9 cellular contexts compared by ENCODE assay signal in the genomic region with DNA sequence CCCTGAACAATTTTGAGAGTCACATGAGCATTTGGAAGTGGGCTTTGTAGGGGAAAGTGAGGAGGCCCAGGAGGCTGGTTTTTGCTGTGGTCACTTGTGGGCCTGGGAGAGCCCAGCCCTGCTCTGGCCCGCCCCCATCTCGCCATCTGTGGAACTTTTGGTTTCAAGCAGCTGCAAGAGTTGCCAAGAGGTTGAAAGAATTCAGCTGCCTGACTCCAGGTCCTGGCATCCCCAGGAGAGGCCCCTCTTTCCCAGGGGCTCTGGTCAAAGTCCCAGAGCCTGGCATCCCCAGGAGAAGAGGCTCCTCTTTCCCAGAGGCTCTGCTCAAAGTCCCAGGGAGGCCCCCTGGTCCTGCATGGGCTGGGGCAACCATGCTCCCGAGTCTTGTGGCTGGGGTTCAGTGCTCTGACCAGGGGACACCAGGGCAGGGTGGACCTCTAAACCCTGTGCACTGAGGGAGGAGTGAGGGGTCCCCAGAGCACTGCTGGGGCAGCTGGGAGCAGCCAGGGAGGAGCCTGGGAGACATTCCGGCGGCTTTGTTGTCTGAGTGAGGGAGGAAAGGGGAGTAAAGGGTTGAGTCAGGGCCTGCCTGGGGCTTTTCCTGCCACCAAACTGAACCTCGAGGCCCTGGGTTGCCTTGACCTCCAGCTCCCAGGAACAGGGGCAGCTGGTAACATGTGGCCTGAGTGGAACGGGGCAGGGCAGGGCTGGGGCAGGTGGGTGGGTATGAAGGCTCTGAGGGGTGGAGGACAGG. TPM values are rescaled to one million over a fixed set of nuclear protein-coding genes. Genes with fewer than 3 reads are reported as not detected.
DNase-seq lines count a peak whose midpoint lies in the region; ATAC-seq and TF ChIP-seq lines count a peak whose summit lies in the region.
"Had no signal": no experiment of that assay in that cellular context is flagged by ENCODE, and none has a peak within 500 bp of the region (broad histone marks: within the 10 kb centered on the region; RNA-seq: fewer than 3 reads in every experiment).

No MANE protein-coding gene starts in this region.

- H3K36me3 Mint-ChIP-seq in activated CD8-positive, alpha-beta memory T cell treated with anti-CD3 and anti-CD28 coated beads, Interleukin-2, amount 10 ng/mL, durations not matched to agents 7 days and 5 days = no peaks in the 10 kb centered on the region
- H3K36me3 Mint-ChIP-seq in activated T-cell treated with anti-CD3 and anti-CD28 coated beads, Interleukin-2, amount 50 U/mL, for 72 hours (ENCODE audit: insufficient read depth in 2 of 2) = no peaks in the 10 kb centered on the region
- H3K36me3 Mint-ChIP-seq in osteocyte (ENCODE audit: unreplicated experiment) = no peaks in the 10 kb centered on the region

- no peak overlapping the region for H3K27ac ChIP-seq in left lung

- H3K4me3 Mint-ChIP-seq in activated CD8-positive, alpha-beta memory T cell treated with anti-CD3 and anti-CD28 coated beads, Interleukin-2, amount 10 ng/mL, durations not matched to agents 7 days and 5 days = no peak overlapping the region
- no peak overlapping the region for H3K4me3 Mint-ChIP-seq in activated T-cell treated with anti-CD3 and anti-CD28 coated beads, Interleukin-2, amount 50 U/mL, for 72 hours
- no peak overlapping the region for H3K4me3 Mint-ChIP-seq in osteocyte (ENCODE audit: unreplicated experiment)

- H3K4me1 Mint-ChIP-seq in activated CD8-positive, alpha-beta memory T cell treated with anti-CD3 and anti-CD28 coated beads, Interleukin-2, amount 10 ng/mL, durations not matched to agents 7 days and 5 days = peaks cover 34% of the 10 kb centered on the region
- H3K4me1 Mint-ChIP-seq in activated T-cell treated with anti-CD3 and anti-CD28 coated beads, Interleukin-2, amount 50 U/mL, for 72 hours (ENCODE audit: low read depth) = peaks cover 2% of the 10 kb centered on the region
- peaks cover 7% of the 10 kb centered on the region for H3K4me1 Mint-ChIP-seq in osteocyte (ENCODE audit: unreplicated experiment)

- no peaks in the 10 kb centered on the region for H3K27me3 ChIP-seq in left lung

- peak; percentile 74 for DNase-seq in ELR (ENCODE audit: low read depth)
- DNase-seq in NB4 (ENCODE audit: low read depth) = peak; percentile 38
- DNase-seq in left lung = peak; percentile 53 to 63
- no peak for DNase-seq in activated CD8-positive, alpha-beta memory T cell treated with anti-CD3 and anti-CD28 coated beads, Interleukin-2, amount 10 ng/mL, durations not matched to agents 7 days and 5 days
- no peak for DNase-seq in activated T-cell treated with anti-CD3 and anti-CD28 coated beads, Interleukin-2, amount 50 U/mL, for 72 hours
- no peak for DNase-seq in activated T-cell treated with anti-CD3 and anti-CD28 coated beads, Interleukin-2, amount 50 U/mL, for 1 hour
- DNase-seq in osteocyte (ENCODE audit: extremely low spot score, unreplicated experiment) = no peak
- DNase-seq: activated CD4-positive, alpha-beta T cell treated with anti-CD3 and anti-CD28 coated beads for 4 hours had no signal

- no peak for TF ChIP-seq POLR2A in NB4 (IDR thresholded peaks at IDR 0.05; ENCODE audit: extremely low read depth, insufficient read length)

- H3K4me3 ChIP-seq in NB4 (ENCODE audit: low read depth, low read length) = no peak overlapping the region
- H3K4me3 ChIP-seq in left lung = no peak overlapping the region

- H3K9me3 Mint-ChIP-seq in activated CD8-positive, alpha-beta memory T cell treated with anti-CD3 and anti-CD28 coated beads, Interleukin-2, amount 10 ng/mL, durations not matched to agents 7 days and 5 days (ENCODE audit: low read depth) = no peaks in the 10 kb centered on the region
- no peaks in the 10 kb centered on the region for H3K9me3 Mint-ChIP-seq in activated T-cell treated with anti-CD3 and anti-CD28 coated beads, Interleukin-2, amount 50 U/mL, for 72 hours
- no peaks in the 10 kb centered on the region for H3K9me3 Mint-ChIP-seq in osteocyte (ENCODE audit: unreplicated experiment)

- H3K27ac Mint-ChIP-seq in activated CD8-positive, alpha-beta memory T cell treated with anti-CD3 and anti-CD28 coated beads, Interleukin-2, amount 10 ng/mL, durations not matched to agents 7 days and 5 days = no peak overlapping the region
- no peak overlapping the region for H3K27ac Mint-ChIP-seq in activated T-cell treated with anti-CD3 and anti-CD28 coated beads, Interleukin-2, amount 50 U/mL, for 72 hours
- H3K27ac Mint-ChIP-seq in osteocyte (ENCODE audit: unreplicated experiment) = no peak overlapping the region

- H3K36me3 ChIP-seq in left lung = no peaks in the 10 kb centered on the region

- CTCF ChIA-PET in activated CD8-positive, alpha-beta memory T cell treated with anti-CD3 and anti-CD28 coated beads, Interleukin-2, amount 10 ng/mL, durations not matched to agents 7 days and 5 days (lab: Charles Lee) = interaction anchor here (1.1 to 1.9 kb wide), 3 partner anchors 28 to 145 kb away, joined by 3 to 4 read pairs (median 3); partner anchors contain the start of gene CSGALNACT2

- no peaks in the 10 kb centered on the region for H3K9me3 ChIP-seq in left lung

- TF ChIP-seq CTCF in NB4 (IDR thresholded peaks at IDR 0.05; ENCODE audit: low read depth, low read length) = no peak
- no peak for TF ChIP-seq CTCF in left lung (IDR thresholded peaks at IDR 0.05)
- TF ChIP-seq CTCF in osteocyte (IDR thresholded peaks at IDR 0.05) = no peak

- intact Hi-C loops in left lung (cut with DNase I) = no loop called here

- peaks cover 0 to 13% of the 10 kb centered on the region in 2 donors for H3K4me1 ChIP-seq in left lung

- H3K27me3 Mint-ChIP-seq in activated CD8-positive, alpha-beta memory T cell treated with anti-CD3 and anti-CD28 coated beads, Interleukin-2, amount 10 ng/mL, durations not matched to agents 7 days and 5 days = no peaks in the 10 kb centered on the region
- no peaks in the 10 kb centered on the region for H3K27me3 Mint-ChIP-seq in activated T-cell treated with anti-CD3 and anti-CD28 coated beads, Interleukin-2, amount 50 U/mL, for 72 hours (ENCODE audit: low read depth)
- no peaks in the 10 kb centered on the region for H3K27me3 Mint-ChIP-seq in osteocyte (ENCODE audit: unreplicated experiment)

- peak; percentile 52 for ATAC-seq in GM21825 (IDR thresholded peaks at IDR 0.05; ENCODE audit: unreplicated experiment)
- ATAC-seq in left lung = peak; percentile 23
- no peak for ATAC-seq in activated CD8-positive, alpha-beta memory T cell treated with anti-CD3 and anti-CD28 coated beads, Interleukin-2, amount 10 ng/mL, durations not matched to agents 7 days and 5 days
- no peak for ATAC-seq in activated T-cell treated with anti-CD3 and anti-CD28 coated beads, Interleukin-2, amount 50 U/mL, for 72 hours (replicated peaks in 1 of 2)

RNA-seq across cellular contexts. Expression of gene CSGALNACT2, which starts 27.8 kb away (rescaled TPM):
- total RNA-seq in left lung (10 to 100 TPM; 32.4 to 39.9 TPM), osteocyte (36.6 and 38.7 TPM in 2 replicates)
- total RNA-seq in activated CD8-positive, alpha-beta memory T cell treated with anti-CD3 and anti-CD28 coated beads, Interleukin-2, amount 10 ng/mL, durations not matched to agents 7 days and 5 days = 10 to 100 TPM; 38.0 to 39.7 TPM
- 10 to 100 TPM; 51.3 to 55.2 TPM for total RNA-seq in activated T-cell treated with anti-CD3 and anti-CD28 coated beads, Interleukin-2, amount 50 U/mL, for 72 hours

RNA-seq across cellular contexts. Expression of gene RET, which starts 33.6 kb away (rescaled TPM):
- total RNA-seq in left lung = 1 to 10 TPM in 1 of 2 donors, under 1 TPM in 1; 0.97 to 1.0 TPM
- under 1 TPM; 0.38 to 0.45 TPM for total RNA-seq in activated CD8-positive, alpha-beta memory T cell treated with anti-CD3 and anti-CD28 coated beads, Interleukin-2, amount 10 ng/mL, durations not matched to agents 7 days and 5 days
- total RNA-seq in activated T-cell treated with anti-CD3 and anti-CD28 coated beads, Interleukin-2, amount 50 U/mL, for 72 hours = under 1 TPM; 0.29 to 0.67 TPM
- 0.43 and 1.1 TPM in 2 replicates for total RNA-seq in osteocyte

Comparison
In these comparisons a context has a peak if more than half of its experiments do, and no peak if none do; other contexts are left out.
1. DNase-seq: peak in ELR (single experiment), NB4 (single experiment) and left lung (2 of 2); none in activated CD8-positive, alpha-beta memory T cell treated with anti-CD3 and anti-CD28 coated beads, Interleukin-2, amount 10 ng/mL, durations not matched to agents 7 days and 5 days (single experiment), activated T-cell treated with anti-CD3 and anti-CD28 coated beads, Interleukin-2, amount 50 U/mL, for 72 hours (0 of 2), activated T-cell treated with anti-CD3 and anti-CD28 coated beads, Interleukin-2, amount 50 U/mL, for 1 hour (single experiment) and osteocyte (single experiment).
2. ATAC-seq: peak in GM21825 (single experiment) and left lung (single experiment); none in activated CD8-positive, alpha-beta memory T cell treated with anti-CD3 and anti-CD28 coated beads, Interleukin-2, amount 10 ng/mL, durations not matched to agents 7 days and 5 days (single experiment) and activated T-cell treated with anti-CD3 and anti-CD28 coated beads, Interleukin-2, amount 50 U/mL, for 72 hours (0 of 2).